In the genomic region with DNA sequence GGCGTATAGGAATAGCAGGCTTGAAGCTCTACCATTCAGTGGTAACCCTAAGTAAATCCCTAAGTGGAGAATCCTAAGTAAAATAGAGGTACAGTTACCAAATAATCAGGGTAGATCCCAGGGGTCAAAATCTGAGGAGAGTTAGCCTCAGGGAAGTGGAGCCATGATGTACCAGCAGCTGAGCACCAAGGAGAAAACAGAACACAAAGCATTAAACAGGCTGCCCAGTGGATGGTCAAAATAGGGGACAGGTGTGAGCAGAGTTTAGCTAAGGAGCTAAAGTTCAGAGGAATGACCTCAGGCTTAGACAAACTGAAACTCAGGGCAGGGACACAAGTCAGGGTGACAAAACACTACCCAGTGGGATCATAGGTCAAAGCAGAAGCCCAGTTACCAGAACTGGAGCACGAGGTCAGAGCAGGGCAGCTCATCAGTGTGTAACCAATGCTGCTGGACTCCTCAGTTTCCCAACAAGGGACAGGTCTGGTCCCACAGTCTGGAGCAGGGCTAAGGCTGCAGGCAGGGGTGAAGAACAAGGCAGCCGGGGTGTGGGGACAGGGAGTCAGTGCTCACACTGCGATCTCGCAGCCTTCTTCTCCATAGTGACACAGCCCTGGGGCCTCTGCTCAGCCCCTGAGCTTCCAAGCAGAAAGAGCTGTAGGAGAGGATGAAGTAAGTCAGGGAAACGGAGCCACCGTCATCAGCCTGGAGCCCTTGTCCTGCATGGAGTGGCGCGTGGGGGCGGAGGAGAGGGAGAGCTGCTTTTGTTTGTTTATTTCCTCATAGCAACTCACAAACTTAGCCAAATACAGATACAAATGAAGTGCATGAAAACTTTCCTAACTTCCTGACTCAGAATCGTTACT, we compare ENCODE assay signal across 1 cellular context.
TF ChIP-seq lines count a peak whose summit lies in the region.

No MANE protein-coding gene starts in this region.

TF ChIP-seq in HepG2, 621 proteins besides CTCF, POLR2A, EP300 and RAD21 (continued from another document and continues in another):
- TF ChIP-seq, protein P1, sequence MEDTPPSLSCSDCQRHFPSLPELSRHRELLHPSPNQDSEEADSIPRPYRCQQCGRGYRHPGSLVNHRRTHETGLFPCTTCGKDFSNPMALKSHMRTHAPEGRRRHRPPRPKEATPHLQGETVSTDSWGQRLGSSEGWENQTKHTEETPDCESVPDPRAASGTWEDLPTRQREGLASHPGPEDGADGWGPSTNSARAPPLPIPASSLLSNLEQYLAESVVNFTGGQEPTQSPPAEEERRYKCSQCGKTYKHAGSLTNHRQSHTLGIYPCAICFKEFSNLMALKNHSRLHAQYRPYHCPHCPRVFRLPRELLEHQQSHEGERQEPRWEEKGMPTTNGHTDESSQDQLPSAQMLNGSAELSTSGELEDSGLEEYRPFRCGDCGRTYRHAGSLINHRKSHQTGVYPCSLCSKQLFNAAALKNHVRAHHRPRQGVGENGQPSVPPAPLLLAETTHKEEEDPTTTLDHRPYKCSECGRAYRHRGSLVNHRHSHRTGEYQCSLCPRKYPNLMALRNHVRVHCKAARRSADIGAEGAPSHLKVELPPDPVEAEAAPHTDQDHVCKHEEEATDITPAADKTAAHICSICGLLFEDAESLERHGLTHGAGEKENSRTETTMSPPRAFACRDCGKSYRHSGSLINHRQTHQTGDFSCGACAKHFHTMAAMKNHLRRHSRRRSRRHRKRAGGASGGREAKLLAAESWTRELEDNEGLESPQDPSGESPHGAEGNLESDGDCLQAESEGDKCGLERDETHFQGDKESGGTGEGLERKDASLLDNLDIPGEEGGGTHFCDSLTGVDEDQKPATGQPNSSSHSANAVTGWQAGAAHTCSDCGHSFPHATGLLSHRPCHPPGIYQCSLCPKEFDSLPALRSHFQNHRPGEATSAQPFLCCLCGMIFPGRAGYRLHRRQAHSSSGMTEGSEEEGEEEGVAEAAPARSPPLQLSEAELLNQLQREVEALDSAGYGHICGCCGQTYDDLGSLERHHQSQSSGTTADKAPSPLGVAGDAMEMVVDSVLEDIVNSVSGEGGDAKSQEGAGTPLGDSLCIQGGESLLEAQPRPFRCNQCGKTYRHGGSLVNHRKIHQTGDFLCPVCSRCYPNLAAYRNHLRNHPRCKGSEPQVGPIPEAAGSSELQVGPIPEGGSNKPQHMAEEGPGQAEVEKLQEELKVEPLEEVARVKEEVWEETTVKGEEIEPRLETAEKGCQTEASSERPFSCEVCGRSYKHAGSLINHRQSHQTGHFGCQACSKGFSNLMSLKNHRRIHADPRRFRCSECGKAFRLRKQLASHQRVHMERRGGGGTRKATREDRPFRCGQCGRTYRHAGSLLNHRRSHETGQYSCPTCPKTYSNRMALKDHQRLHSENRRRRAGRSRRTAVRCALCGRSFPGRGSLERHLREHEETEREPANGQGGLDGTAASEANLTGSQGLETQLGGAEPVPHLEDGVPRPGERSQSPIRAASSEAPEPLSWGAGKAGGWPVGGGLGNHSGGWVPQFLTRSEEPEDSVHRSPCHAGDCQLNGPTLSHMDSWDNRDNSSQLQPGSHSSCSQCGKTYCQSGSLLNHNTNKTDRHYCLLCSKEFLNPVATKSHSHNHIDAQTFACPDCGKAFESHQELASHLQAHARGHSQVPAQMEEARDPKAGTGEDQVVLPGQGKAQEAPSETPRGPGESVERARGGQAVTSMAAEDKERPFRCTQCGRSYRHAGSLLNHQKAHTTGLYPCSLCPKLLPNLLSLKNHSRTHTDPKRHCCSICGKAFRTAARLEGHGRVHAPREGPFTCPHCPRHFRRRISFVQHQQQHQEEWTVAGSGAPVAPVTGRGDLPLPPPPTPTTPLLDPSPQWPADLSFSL (CRISPR knock-in tag; IDR thresholded peaks at IDR 0.05): no peak; the same call in 1 of the 2 replicates
- TF ChIP-seq PHF8 (CRISPR knock-in tag; IDR thresholded peaks at IDR 0.05) (peak; percentile 47; the same call in 1 of the 2 replicates), ZBTB3 (CRISPR knock-in tag; IDR thresholded peaks at IDR 0.05; ENCODE audit: borderline replicate concordance, low read depth) (peak; percentile 84; the same call in 1 of the 2 replicates), PCBP2 (optimal IDR thresholded peaks at IDR 0.05; ENCODE audit: low read depth, low read length, poor library complexity, severe bottlenecking) (no peak), RXRB (CRISPR knock-in tag; IDR thresholded peaks at IDR 0.05; ENCODE audit: borderline replicate concordance) (peak; percentile 100), ZNF34 (CRISPR knock-in tag; IDR thresholded peaks at IDR 0.05; ENCODE audit: borderline replicate concordance) (no peak), KMT2B (CRISPR knock-in tag; IDR thresholded peaks at IDR 0.05) (peak; percentile 82; the same call in 1 of the 2 replicates), PHF20 (CRISPR knock-in tag; IDR thresholded peaks at IDR 0.05) (peak; percentile 60), MTA1 (CRISPR knock-in tag; IDR thresholded peaks at IDR 0.05; ENCODE audit: borderline replicate concordance) (peak; percentile 96), ZNF296 (CRISPR knock-in tag; conservative IDR thresholded peaks at IDR 0.05) (peak; percentile 91)
- TF ChIP-seq, protein P2, sequence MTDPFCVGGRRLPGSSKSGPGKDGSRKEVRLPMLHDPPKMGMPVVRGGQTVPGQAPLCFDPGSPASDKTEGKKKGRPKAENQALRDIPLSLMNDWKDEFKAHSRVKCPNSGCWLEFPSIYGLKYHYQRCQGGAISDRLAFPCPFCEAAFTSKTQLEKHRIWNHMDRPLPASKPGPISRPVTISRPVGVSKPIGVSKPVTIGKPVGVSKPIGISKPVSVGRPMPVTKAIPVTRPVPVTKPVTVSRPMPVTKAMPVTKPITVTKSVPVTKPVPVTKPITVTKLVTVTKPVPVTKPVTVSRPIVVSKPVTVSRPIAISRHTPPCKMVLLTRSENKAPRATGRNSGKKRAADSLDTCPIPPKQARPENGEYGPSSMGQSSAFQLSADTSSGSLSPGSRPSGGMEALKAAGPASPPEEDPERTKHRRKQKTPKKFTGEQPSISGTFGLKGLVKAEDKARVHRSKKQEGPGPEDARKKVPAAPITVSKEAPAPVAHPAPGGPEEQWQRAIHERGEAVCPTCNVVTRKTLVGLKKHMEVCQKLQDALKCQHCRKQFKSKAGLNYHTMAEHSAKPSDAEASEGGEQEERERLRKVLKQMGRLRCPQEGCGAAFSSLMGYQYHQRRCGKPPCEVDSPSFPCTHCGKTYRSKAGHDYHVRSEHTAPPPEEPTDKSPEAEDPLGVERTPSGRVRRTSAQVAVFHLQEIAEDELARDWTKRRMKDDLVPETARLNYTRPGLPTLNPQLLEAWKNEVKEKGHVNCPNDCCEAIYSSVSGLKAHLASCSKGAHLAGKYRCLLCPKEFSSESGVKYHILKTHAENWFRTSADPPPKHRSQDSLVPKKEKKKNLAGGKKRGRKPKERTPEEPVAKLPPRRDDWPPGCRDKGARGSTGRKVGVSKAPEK (CRISPR knock-in tag; IDR thresholded peaks at IDR 0.05; ENCODE audit: borderline replicate concordance): peak; percentile 83
- TF ChIP-seq, protein P3, sequence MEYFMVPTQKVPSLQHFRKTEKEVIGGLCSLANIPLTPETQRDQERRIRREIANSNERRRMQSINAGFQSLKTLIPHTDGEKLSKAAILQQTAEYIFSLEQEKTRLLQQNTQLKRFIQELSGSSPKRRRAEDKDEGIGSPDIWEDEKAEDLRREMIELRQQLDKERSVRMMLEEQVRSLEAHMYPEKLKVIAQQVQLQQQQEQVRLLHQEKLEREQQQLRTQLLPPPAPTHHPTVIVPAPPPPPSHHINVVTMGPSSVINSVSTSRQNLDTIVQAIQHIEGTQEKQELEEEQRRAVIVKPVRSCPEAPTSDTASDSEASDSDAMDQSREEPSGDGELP (IDR thresholded peaks at IDR 0.05; ENCODE audit: borderline replicate concordance, low read depth): peak; percentile 76; the same call in 1 of the 2 replicates
- TF ChIP-seq, protein P4, sequence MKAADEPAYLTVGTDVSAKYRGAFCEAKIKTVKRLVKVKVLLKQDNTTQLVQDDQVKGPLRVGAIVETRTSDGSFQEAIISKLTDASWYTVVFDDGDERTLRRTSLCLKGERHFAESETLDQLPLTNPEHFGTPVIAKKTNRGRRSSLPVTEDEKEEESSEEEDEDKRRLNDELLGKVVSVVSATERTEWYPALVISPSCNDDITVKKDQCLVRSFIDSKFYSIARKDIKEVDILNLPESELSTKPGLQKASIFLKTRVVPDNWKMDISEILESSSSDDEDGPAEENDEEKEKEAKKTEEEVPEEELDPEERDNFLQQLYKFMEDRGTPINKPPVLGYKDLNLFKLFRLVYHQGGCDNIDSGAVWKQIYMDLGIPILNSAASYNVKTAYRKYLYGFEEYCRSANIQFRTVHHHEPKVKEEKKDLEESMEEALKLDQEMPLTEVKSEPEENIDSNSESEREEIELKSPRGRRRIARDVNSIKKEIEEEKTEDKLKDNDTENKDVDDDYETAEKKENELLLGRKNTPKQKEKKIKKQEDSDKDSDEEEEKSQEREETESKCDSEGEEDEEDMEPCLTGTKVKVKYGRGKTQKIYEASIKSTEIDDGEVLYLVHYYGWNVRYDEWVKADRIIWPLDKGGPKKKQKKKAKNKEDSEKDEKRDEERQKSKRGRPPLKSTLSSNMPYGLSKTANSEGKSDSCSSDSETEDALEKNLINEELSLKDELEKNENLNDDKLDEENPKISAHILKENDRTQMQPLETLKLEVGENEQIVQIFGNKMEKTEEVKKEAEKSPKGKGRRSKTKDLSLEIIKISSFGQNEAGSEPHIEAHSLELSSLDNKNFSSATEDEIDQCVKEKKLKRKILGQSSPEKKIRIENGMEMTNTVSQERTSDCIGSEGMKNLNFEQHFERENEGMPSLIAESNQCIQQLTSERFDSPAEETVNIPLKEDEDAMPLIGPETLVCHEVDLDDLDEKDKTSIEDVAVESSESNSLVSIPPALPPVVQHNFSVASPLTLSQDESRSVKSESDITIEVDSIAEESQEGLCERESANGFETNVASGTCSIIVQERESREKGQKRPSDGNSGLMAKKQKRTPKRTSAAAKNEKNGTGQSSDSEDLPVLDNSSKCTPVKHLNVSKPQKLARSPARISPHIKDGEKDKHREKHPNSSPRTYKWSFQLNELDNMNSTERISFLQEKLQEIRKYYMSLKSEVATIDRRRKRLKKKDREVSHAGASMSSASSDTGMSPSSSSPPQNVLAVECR (CRISPR knock-in tag; IDR thresholded peaks at IDR 0.05; ENCODE audit: borderline replicate concordance): peak; percentile 66; the same call in 1 of the 2 replicates
- TF ChIP-seq, protein P5, sequence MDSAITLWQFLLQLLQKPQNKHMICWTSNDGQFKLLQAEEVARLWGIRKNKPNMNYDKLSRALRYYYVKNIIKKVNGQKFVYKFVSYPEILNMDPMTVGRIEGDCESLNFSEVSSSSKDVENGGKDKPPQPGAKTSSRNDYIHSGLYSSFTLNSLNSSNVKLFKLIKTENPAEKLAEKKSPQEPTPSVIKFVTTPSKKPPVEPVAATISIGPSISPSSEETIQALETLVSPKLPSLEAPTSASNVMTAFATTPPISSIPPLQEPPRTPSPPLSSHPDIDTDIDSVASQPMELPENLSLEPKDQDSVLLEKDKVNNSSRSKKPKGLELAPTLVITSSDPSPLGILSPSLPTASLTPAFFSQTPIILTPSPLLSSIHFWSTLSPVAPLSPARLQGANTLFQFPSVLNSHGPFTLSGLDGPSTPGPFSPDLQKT (CRISPR knock-in tag; IDR thresholded peaks at IDR 0.05; ENCODE audit: borderline replicate concordance): no peak
- TF ChIP-seq, protein P6, sequence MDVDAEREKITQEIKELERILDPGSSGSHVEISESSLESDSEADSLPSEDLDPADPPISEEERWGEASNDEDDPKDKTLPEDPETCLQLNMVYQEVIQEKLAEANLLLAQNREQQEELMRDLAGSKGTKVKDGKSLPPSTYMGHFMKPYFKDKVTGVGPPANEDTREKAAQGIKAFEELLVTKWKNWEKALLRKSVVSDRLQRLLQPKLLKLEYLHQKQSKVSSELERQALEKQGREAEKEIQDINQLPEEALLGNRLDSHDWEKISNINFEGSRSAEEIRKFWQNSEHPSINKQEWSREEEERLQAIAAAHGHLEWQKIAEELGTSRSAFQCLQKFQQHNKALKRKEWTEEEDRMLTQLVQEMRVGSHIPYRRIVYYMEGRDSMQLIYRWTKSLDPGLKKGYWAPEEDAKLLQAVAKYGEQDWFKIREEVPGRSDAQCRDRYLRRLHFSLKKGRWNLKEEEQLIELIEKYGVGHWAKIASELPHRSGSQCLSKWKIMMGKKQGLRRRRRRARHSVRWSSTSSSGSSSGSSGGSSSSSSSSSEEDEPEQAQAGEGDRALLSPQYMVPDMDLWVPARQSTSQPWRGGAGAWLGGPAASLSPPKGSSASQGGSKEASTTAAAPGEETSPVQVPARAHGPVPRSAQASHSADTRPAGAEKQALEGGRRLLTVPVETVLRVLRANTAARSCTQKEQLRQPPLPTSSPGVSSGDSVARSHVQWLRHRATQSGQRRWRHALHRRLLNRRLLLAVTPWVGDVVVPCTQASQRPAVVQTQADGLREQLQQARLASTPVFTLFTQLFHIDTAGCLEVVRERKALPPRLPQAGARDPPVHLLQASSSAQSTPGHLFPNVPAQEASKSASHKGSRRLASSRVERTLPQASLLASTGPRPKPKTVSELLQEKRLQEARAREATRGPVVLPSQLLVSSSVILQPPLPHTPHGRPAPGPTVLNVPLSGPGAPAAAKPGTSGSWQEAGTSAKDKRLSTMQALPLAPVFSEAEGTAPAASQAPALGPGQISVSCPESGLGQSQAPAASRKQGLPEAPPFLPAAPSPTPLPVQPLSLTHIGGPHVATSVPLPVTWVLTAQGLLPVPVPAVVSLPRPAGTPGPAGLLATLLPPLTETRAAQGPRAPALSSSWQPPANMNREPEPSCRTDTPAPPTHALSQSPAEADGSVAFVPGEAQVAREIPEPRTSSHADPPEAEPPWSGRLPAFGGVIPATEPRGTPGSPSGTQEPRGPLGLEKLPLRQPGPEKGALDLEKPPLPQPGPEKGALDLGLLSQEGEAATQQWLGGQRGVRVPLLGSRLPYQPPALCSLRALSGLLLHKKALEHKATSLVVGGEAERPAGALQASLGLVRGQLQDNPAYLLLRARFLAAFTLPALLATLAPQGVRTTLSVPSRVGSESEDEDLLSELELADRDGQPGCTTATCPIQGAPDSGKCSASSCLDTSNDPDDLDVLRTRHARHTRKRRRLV (CRISPR knock-in tag; IDR thresholded peaks at IDR 0.05): peak; percentile 74; the same call in 1 of the 2 replicates
- TF ChIP-seq, protein P7, sequence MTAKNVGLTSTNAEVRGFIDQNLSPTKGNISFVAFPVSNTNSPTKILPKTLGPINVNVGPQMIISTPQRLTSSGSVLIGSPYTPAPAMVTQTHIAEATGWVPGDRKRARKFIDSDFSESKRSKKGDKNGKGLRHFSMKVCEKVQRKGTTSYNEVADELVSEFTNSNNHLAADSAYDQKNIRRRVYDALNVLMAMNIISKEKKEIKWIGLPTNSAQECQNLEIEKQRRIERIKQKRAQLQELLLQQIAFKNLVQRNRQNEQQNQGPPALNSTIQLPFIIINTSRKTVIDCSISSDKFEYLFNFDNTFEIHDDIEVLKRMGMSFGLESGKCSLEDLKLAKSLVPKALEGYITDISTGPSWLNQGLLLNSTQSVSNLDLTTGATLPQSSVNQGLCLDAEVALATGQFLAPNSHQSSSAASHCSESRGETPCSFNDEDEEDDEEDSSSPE (CRISPR knock-in tag; IDR thresholded peaks at IDR 0.05): peak; percentile 79
- TF ChIP-seq, protein P8, sequence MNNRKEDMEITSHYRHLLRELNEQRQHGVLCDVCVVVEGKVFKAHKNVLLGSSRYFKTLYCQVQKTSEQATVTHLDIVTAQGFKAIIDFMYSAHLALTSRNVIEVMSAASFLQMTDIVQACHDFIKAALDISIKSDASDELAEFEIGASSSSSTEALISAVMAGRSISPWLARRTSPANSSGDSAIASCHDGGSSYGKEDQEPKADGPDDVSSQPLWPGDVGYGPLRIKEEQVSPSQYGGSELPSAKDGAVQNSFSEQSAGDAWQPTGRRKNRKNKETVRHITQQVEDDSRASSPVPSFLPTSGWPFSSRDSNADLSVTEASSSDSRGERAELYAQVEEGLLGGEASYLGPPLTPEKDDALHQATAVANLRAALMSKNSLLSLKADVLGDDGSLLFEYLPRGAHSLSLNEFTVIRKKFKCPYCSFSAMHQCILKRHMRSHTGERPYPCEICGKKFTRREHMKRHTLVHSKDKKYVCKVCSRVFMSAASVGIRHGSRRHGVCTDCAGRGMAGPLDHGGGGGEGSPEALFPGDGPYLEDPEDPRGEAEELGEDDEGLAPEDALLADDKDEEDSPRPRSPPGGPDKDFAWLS (CRISPR knock-in tag; IDR thresholded peaks at IDR 0.05; ENCODE audit: borderline replicate concordance): no peak
